ENCODE assay signal across 14 cellular contexts in the genomic region with DNA sequence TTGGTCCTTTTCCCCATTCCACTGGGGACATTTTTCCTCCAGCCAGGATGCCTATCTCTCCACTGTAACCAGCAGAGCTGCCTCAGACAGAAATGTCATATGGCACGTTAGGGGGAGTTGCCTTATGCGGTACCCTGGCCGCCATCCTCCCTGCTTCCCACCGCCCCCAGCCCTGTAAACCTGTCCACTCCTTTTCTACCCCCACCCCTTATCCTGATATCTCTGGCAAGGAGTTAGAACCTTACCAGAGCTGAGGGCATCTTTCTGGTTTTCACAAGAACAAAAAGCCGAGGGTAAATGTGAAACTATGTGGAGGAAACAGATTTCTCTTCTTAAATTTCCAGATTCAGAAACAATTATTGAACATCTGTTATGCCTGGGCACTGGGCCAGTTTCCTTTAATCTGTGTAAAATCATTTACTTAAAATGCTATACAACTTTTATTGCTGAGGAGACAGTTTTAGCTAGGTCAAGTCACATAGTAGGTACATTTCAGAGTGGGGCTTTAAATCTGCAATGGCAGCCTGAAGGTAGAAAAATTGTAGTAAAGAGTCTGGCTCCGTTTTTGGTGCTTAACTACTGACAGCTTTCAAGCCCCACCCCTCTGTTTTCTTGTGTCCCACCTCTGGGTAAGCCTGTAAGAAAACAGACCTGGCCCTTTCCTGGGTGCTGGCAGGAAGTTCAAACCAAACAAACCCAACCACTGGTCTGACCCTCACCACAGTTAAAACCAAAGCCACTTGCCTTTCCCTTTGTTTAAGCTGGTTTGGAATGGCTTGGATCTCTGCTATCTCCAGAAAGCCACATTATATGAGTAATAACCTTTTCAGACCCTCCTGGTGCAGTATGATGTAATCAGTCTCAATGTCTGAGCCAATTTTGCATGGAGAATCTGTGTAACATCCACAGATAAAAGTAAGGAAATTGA.
DNase-seq lines count a peak whose midpoint lies in the region; ATAC-seq and TF ChIP-seq lines count a peak whose summit lies in the region.
"Had no signal": no experiment of that assay in that cellular context is flagged by ENCODE, and none has a peak within 500 bp of the region (broad histone marks: within the 10 kb centered on the region; RNA-seq: fewer than 3 reads in every experiment).

No MANE protein-coding gene starts in this region.

- H3K4me3 Mint-ChIP-seq in neural progenitor cell, result no peak overlapping the region

- H3K27me3 ChIP-seq in neural progenitor cell, result no peaks in the 10 kb centered on the region
- H3K27me3 ChIP-seq in HAP-1 (ENCODE audit: low read depth), result no peaks in the 10 kb centered on the region
- H3K27me3 ChIP-seq: stomach had no signal

- no peak for ATAC-seq in left ventricle myocardium superior

- H3K36me3 ChIP-seq in neural progenitor cell, result no peaks in the 10 kb centered on the region
- no peaks in the 10 kb centered on the region for H3K36me3 ChIP-seq in HAP-1 (replicated peaks)
- H3K36me3 ChIP-seq: stomach had no signal

- H3F3A ChIP-seq in neural progenitor cell (ENCODE audit: low read depth), result peaks cover 13% of the 10 kb centered on the region

- no peak overlapping the region for H2AFZ ChIP-seq in neural progenitor cell (replicated peaks)
- H2AFZ ChIP-seq: parathyroid adenoma had no signal

- intact Hi-C loops in left ventricle myocardium superior (cut with micrococcal nuclease), result no loop called here

- DNase-seq in DMS 273 treated with DMSO at 0.1 percent for 48 hours (lab: John Stamatoyannopoulos, UW) (peak; percentile 70), M059J (ENCODE audit: low read depth) (peak; percentile 84), astrocyte of the cerebellum (ENCODE audit: low read depth) (peak; percentile 89), neural progenitor cell (ENCODE audit: low spot score) (no peak), globus pallidus (ENCODE audit: low spot score) (no peak), HAP-1 (ENCODE audit: low spot score in 2 of 2) (no peak), left ventricle myocardium superior (no peak)
- DNase-seq: effector memory CD4-positive, alpha-beta T cell; hippocampal formation; mammary epithelial cell; NCI-H1105 treated with DMSO at 0.1 percent for 48 hours; stimulated activated CD4-positive, alpha-beta T cell treated with anti-CD3 and anti-CD28 coated beads, Interleukin-4, amount 100 ng/mL, for 24 hours; stomach had no signal

- H3K9ac ChIP-seq in neural progenitor cell, result no peak overlapping the region
- H3K9ac ChIP-seq: parathyroid adenoma had no signal

- no peaks in the 10 kb centered on the region for H3K79me2 ChIP-seq in neural progenitor cell (ENCODE audit: low read depth)
- H3K79me2 ChIP-seq: parathyroid adenoma had no signal

- no peak for TF ChIP-seq CTCF in astrocyte of the cerebellum (IDR thresholded peaks at IDR 0.05; ENCODE audit: low read depth, low read length, missing control alignments)
- TF ChIP-seq CTCF in neural progenitor cell (IDR thresholded peaks at IDR 0.05), result no peak

- no peaks in the 10 kb centered on the region for H4K20me1 ChIP-seq in neural progenitor cell (ENCODE audit: low read depth)

- H3K27ac Mint-ChIP-seq in neural progenitor cell, result peak overlapping the region; percentile 35

- in situ Hi-C loops in astrocyte of the cerebellum (cut with HindIII; ENCODE audit: low sequenced_read_pairs), result no loop called here
- in situ Hi-C loops in HAP-1 (cut with MboI; ENCODE audit: low sequenced_read_pairs), result no loop called here

- H3K36me3 Mint-ChIP-seq in neural progenitor cell, result no peaks in the 10 kb centered on the region

- H3K9me3 Mint-ChIP-seq in neural progenitor cell, result no peaks in the 10 kb centered on the region

- H3K9me3 ChIP-seq in neural progenitor cell (ENCODE audit: low read depth) (no peaks in the 10 kb centered on the region), HAP-1 (no peaks in the 10 kb centered on the region)
- H3K9me3 ChIP-seq: stomach had no signal

- H3K27ac ChIP-seq in neural progenitor cell, result no peak overlapping the region
- H3K27ac ChIP-seq: parathyroid adenoma, stomach had no signal

- H3K4me2 ChIP-seq in neural progenitor cell, result no peak overlapping the region

- peaks cover 23% of the 10 kb centered on the region for H3K4me1 Mint-ChIP-seq in neural progenitor cell

- H3K4me3 ChIP-seq in astrocyte of the cerebellum (ENCODE audit: low read depth, low read length), result no peak overlapping the region
- no peak overlapping the region for H3K4me3 ChIP-seq in neural progenitor cell
- no peak overlapping the region for H3K4me3 ChIP-seq in HAP-1
- H3K4me3 ChIP-seq: stomach had no signal

- no peaks in the 10 kb centered on the region for H3K27me3 Mint-ChIP-seq in neural progenitor cell (ENCODE audit: insufficient read depth, low read depth)

- H3K4me1 ChIP-seq in neural progenitor cell (peaks cover 31% of the 10 kb centered on the region), HAP-1 (no peaks in the 10 kb centered on the region)
- H3K4me1 ChIP-seq: parathyroid adenoma had no signal

Comparison
In these comparisons a context has a peak if more than half of its experiments do, and no peak if none do; other contexts are left out.
1. DNase-seq: peak in DMS 273 treated with DMSO at 0.1 percent for 48 hours (single experiment), M059J (single experiment) and astrocyte of the cerebellum (single experiment); none in neural progenitor cell (single experiment), globus pallidus (single experiment), HAP-1 (0 of 2) and left ventricle myocardium superior (single experiment).